In genomic region chr12:99769581-99769980, GRCh38 we compare ENCODE assay signal across 20 cellular contexts.
"Had no signal": no experiment of that assay in that cellular context is flagged by ENCODE, and none has a peak within 500 bp of the region (broad histone marks: within the 10 kb centered on the region; RNA-seq: fewer than 3 reads in every experiment).

No MANE protein-coding gene starts in this region.

- DNase-seq: activated CD4-positive, alpha-beta T cell treated with anti-CD3 and anti-CD28 coated beads for 1 hour; activated CD8-positive, alpha-beta memory T cell treated with anti-CD3 and anti-CD28 coated beads for 24 hours; activated CD8-positive, alpha-beta memory T cell treated with anti-CD3 and anti-CD28 coated beads, Interleukin-2, amount 50 U/mL, for 48 hours; activated effector memory CD4-positive, alpha-beta T cell treated with Interleukin-2 at 50 U/mL for 16 hours; activated naive CD4-positive, alpha-beta T cell treated with anti-CD3 and anti-CD28 coated beads, Interleukin-2, amount 10 ng/mL, durations not matched to agents 7 days and 5 days; activated T-cell treated with anti-CD3 and anti-CD28 coated beads, Interleukin-2, amount 50 U/mL, for 48 hours; effector CD8-positive, alpha-beta T cell; esophagus squamous epithelium; mucosa of descending colon; naive B cell; nucleus accumbens; posterior cingulate gyrus; retina; stimulated activated naive B cell treated with anti-CD40 and anti-IgM and Interleukin-4, amounts not matched to agents 10 μg/mL and 1 μg/mL and 100 μg/mL, for 72 hours; T-helper 2 cell; upper lobe of right lung had no signal

- H3K27ac ChIP-seq: ascending aorta, esophagus squamous epithelium, upper lobe of right lung, VCaP had no signal

- H3K9me3 Mint-ChIP-seq: activated naive CD4-positive, alpha-beta T cell treated with anti-CD3 and anti-CD28 coated beads, Interleukin-2, amount 10 ng/mL, durations not matched to agents 7 days and 5 days; dendritic cell treated with granulocyte-macrophage colony-stimulating factor and Interleukin-4, amounts not matched to agents 40 ng/mL and 50 ng/mL, for 4 days; stimulated activated naive B cell treated with anti-CD40 and anti-IgM and Interleukin-4, amounts not matched to agents 10 μg/mL and 1 μg/mL and 100 μg/mL, for 72 hours had no signal

- H3K4me1 ChIP-seq: upper lobe of right lung had no signal

- H3K27ac Mint-ChIP-seq: activated naive CD4-positive, alpha-beta T cell treated with anti-CD3 and anti-CD28 coated beads, Interleukin-2, amount 10 ng/mL, durations not matched to agents 7 days and 5 days; dendritic cell treated with granulocyte-macrophage colony-stimulating factor and Interleukin-4, amounts not matched to agents 40 ng/mL and 50 ng/mL, for 4 days; memory B cell; stimulated activated naive B cell treated with anti-CD40 and anti-IgM and Interleukin-4, amounts not matched to agents 10 μg/mL and 1 μg/mL and 100 μg/mL, for 72 hours had no signal

- H3K36me3 ChIP-seq: esophagus squamous epithelium, upper lobe of right lung had no signal

- H3K9me3 ChIP-seq: ascending aorta, esophagus squamous epithelium, mucosa of descending colon, upper lobe of right lung had no signal

- H3K4me3 Mint-ChIP-seq: activated naive CD4-positive, alpha-beta T cell treated with anti-CD3 and anti-CD28 coated beads, Interleukin-2, amount 10 ng/mL, durations not matched to agents 7 days and 5 days; dendritic cell treated with granulocyte-macrophage colony-stimulating factor and Interleukin-4, amounts not matched to agents 40 ng/mL and 50 ng/mL, for 4 days; memory B cell; naive B cell; stimulated activated naive B cell treated with anti-CD40 and anti-IgM and Interleukin-4, amounts not matched to agents 10 μg/mL and 1 μg/mL and 100 μg/mL, for 72 hours had no signal

- H3K36me3 Mint-ChIP-seq: activated naive CD4-positive, alpha-beta T cell treated with anti-CD3 and anti-CD28 coated beads, Interleukin-2, amount 10 ng/mL, durations not matched to agents 7 days and 5 days; memory B cell; naive B cell; stimulated activated naive B cell treated with anti-CD40 and anti-IgM and Interleukin-4, amounts not matched to agents 10 μg/mL and 1 μg/mL and 100 μg/mL, for 72 hours had no signal

- H3K27me3 ChIP-seq: ascending aorta, esophagus squamous epithelium, upper lobe of right lung had no signal

- ATAC-seq: mucosa of descending colon; stimulated activated naive B cell treated with anti-CD40 and anti-IgM and Interleukin-4, amounts not matched to agents 10 μg/mL and 1 μg/mL and 100 μg/mL, for 72 hours; upper lobe of right lung had no signal

- H3K4me1 Mint-ChIP-seq: activated naive CD4-positive, alpha-beta T cell treated with anti-CD3 and anti-CD28 coated beads, Interleukin-2, amount 10 ng/mL, durations not matched to agents 7 days and 5 days; memory B cell; naive B cell; stimulated activated naive B cell treated with anti-CD40 and anti-IgM and Interleukin-4, amounts not matched to agents 10 μg/mL and 1 μg/mL and 100 μg/mL, for 72 hours had no signal

- H3K27me3 Mint-ChIP-seq: activated naive CD4-positive, alpha-beta T cell treated with anti-CD3 and anti-CD28 coated beads, Interleukin-2, amount 10 ng/mL, durations not matched to agents 7 days and 5 days; dendritic cell treated with granulocyte-macrophage colony-stimulating factor and Interleukin-4, amounts not matched to agents 40 ng/mL and 50 ng/mL, for 4 days; memory B cell; stimulated activated naive B cell treated with anti-CD40 and anti-IgM and Interleukin-4, amounts not matched to agents 10 μg/mL and 1 μg/mL and 100 μg/mL, for 72 hours had no signal

- H3K4me3 ChIP-seq: ascending aorta, esophagus squamous epithelium, mucosa of descending colon, upper lobe of right lung had no signal
